Comparison of ENCODE assay signal across 9 cellular contexts in genomic region chr17:62778990-62779681, GRCh38. TPM values are rescaled to one million over a fixed set of nuclear protein-coding genes. Genes with fewer than 3 reads are reported as not detected.
A peak's percentile ranks its signal among the peaks of the same experiment; 100 is the strongest.
DNase-seq lines count a peak whose midpoint lies in the region; ATAC-seq and TF ChIP-seq lines count a peak whose summit lies in the region.
"Had no signal": no experiment of that assay in that cellular context is flagged by ENCODE, and none has a peak within 500 bp of the region (broad histone marks: within the 10 kb centered on the region; RNA-seq: fewer than 3 reads in every experiment).

No MANE protein-coding gene starts in this region.

- DNase-seq in GM23338 (ENCODE audit: low spot score) (no peak), NCI-H345 treated with DMSO at 0.1 percent for 48 hours (lab: John Stamatoyannopoulos, UW; ENCODE audit: unreplicated experiment) (peak; percentile 66), epithelial cell of proximal tubule (ENCODE audit: low read depth) (no peak), renal cortical epithelial cell (ENCODE audit: low read depth) (peak; percentile 92), vagina (ENCODE audit: extremely low spot score in 2 of 2) (no peak), medulla oblongata (ENCODE audit: extremely low spot score) (no peak), 8988T (no peak)
- DNase-seq: activated CD4-positive, alpha-beta T cell treated with anti-CD3 and anti-CD28 coated beads, Interleukin-2, amount 10 ng/mL, durations not matched to agents 7 days and 5 days had no signal

- no peaks in the 10 kb centered on the region for H3K4me1 ChIP-seq in GM23338 (ENCODE audit: insufficient read depth)
- H3K4me1 ChIP-seq in vagina: peaks cover 4% of the 10 kb centered on the region

- no peaks in the 10 kb centered on the region for H4K20me1 ChIP-seq in GM23338 (replicated peaks; ENCODE audit: insufficient read depth)

- no peak overlapping the region for H3K27ac Mint-ChIP-seq in GM23338
- H3K27ac Mint-ChIP-seq: activated CD4-positive, alpha-beta T cell treated with anti-CD3 and anti-CD28 coated beads, Interleukin-2, amount 10 ng/mL, durations not matched to agents 7 days and 5 days had no signal

- H2AFZ ChIP-seq in GM23338: peak overlapping the region; percentile 38; the same call in 1 of the 2 replicates

- peaks cover 8% of the 10 kb centered on the region for H3K4me1 Mint-ChIP-seq in GM23338
- H3K4me1 Mint-ChIP-seq: activated CD4-positive, alpha-beta T cell treated with anti-CD3 and anti-CD28 coated beads, Interleukin-2, amount 10 ng/mL, durations not matched to agents 7 days and 5 days had no signal

- H3K36me3 ChIP-seq in GM23338 (ENCODE audit: insufficient read depth): no peaks in the 10 kb centered on the region
- no peaks in the 10 kb centered on the region for H3K36me3 ChIP-seq in vagina

- H3K4me2 ChIP-seq in GM23338: no peak overlapping the region

- no peak overlapping the region for H3K4me3 Mint-ChIP-seq in GM23338
- H3K4me3 Mint-ChIP-seq: activated CD4-positive, alpha-beta T cell treated with anti-CD3 and anti-CD28 coated beads, Interleukin-2, amount 10 ng/mL, durations not matched to agents 7 days and 5 days had no signal

- H3K27me3 ChIP-seq in GM23338 (ENCODE audit: insufficient read depth) (no peaks in the 10 kb centered on the region), vagina (no peaks in the 10 kb centered on the region)

- no peaks in the 10 kb centered on the region for H3K79me2 ChIP-seq in GM23338 (replicated peaks; ENCODE audit: insufficient read depth)

- H3K4me3 ChIP-seq in GM23338 (no peak overlapping the region), epithelial cell of proximal tubule (ENCODE audit: low read depth, low read length) (peak overlapping the region; percentile 18), vagina (no peak overlapping the region)

- no peaks in the 10 kb centered on the region for H3K9me3 ChIP-seq in vagina

- ATAC-seq in GM23338 (peak; percentile 63), HG02571 (IDR thresholded peaks at IDR 0.05; ENCODE audit: unreplicated experiment) (no peak)

- no peaks in the 10 kb centered on the region for H3F3A ChIP-seq in GM23338 (replicated peaks; ENCODE audit: low read depth)

- H3K27ac ChIP-seq in GM23338 (ENCODE audit: low read depth) (no peak overlapping the region), vagina (no peak overlapping the region)

- TF ChIP-seq CTCF in GM23338 (conservative IDR thresholded peaks at IDR 0.05; ENCODE audit: low read depth in 2 of 2) (no peak), epithelial cell of proximal tubule (conservative IDR thresholded peaks at IDR 0.05; ENCODE audit: low read depth, low read length) (no peak), vagina (IDR thresholded peaks at IDR 0.05) (no peak)

- H3K27me3 Mint-ChIP-seq in GM23338 (ENCODE audit: insufficient read depth, low read depth, poor library complexity): peaks cover 6% of the 10 kb centered on the region

- intact Hi-C loops in vagina (cut with DNase I): no loop called here

- no peaks in the 10 kb centered on the region for H3K9me2 ChIP-seq in GM23338 (ENCODE audit: insufficient read depth)

- peaks cover 6% of the 10 kb centered on the region; the same call in 2 of the 3 replicates for H3K9me3 Mint-ChIP-seq in GM23338
- H3K9me3 Mint-ChIP-seq: activated CD4-positive, alpha-beta T cell treated with anti-CD3 and anti-CD28 coated beads, Interleukin-2, amount 10 ng/mL, durations not matched to agents 7 days and 5 days had no signal

- peaks cover 7% of the 10 kb centered on the region; the same call in 1 of the 3 replicates for H3K36me3 Mint-ChIP-seq in GM23338 (ENCODE audit: low read depth)

- TF ChIP-seq POLR2A in vagina (IDR thresholded peaks at IDR 0.05): no peak

TF ChIP-seq in GM23338, 12 proteins besides CTCF, POLR2A, EP300 and RAD21:
- TF ChIP-seq EZH2 (IDR thresholded peaks at IDR 0.05; ENCODE audit: low read depth, unreplicated experiment) (no peak), JUNB (IDR thresholded peaks at IDR 0.05; ENCODE audit: unreplicated experiment) (no peak), ZNF462 (CRISPR knock-in tag; IDR thresholded peaks at IDR 0.05) (no peak), STAT1 (IDR thresholded peaks at IDR 0.05; ENCODE audit: unreplicated experiment) (no peak)

RNA-seq across cellular contexts. Expression of gene MARCHF10, which starts 29.0 kb away (rescaled TPM):
- total RNA-seq in GM23338 (2014; rRNA removed; shearing (Covaris generic)): not detected in 2 replicates
- 0.50 and 0.59 TPM in 2 replicates for polyA plus RNA-seq in GM23338 (2016; fragmentation: Nextera tagmentation; extraction: Ambion mirVana)
- total RNA-seq in epithelial cell of proximal tubule (4.8 TPM in 1 of 2 replicates, not detected in the other), renal cortical epithelial cell (0.17 and 0.60 TPM in 2 replicates), vagina (0.25 TPM)
- total RNA-seq: activated CD4-positive, alpha-beta T cell treated with anti-CD3 and anti-CD28 coated beads, Interleukin-2, amount 10 ng/mL, durations not matched to agents 7 days and 5 days had no signal

Comparison
In these comparisons a context has a peak if more than half of its experiments do, and no peak if none do; other contexts are left out.
1. DNase-seq: peak in NCI-H345 treated with DMSO at 0.1 percent for 48 hours (single experiment) and renal cortical epithelial cell (single experiment); none in GM23338 (single experiment), epithelial cell of proximal tubule (single experiment), vagina (0 of 2), medulla oblongata (single experiment) and 8988T (single experiment).